16 cellular contexts compared by ENCODE assay signal in the genomic region with DNA sequence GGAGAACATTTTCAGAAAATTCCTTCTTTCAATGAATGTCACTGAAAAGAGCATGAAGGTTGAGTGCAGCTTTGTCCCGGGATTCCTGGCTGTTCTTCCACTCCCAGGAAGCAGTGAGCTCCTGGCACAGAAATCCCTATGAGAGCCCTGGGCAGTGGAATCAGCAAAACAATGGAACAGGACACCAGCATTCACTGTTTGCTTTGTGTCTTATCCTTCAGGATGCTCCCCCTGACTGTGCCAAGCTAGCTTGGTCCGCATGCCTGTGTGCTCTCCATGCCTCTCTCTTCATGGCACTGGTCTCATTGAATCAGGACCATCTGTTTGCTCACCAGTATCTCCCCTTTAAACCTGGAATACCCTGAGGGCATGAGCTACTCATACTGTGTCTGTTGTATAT.
"Had no signal": no experiment of that assay in that cellular context is flagged by ENCODE, and none has a peak within 500 bp of the region (broad histone marks: within the 10 kb centered on the region; RNA-seq: fewer than 3 reads in every experiment).

No MANE protein-coding gene starts in this region.

- H3K27me3 ChIP-seq: adrenal gland, colonic mucosa, gastroesophageal sphincter, spleen, transverse colon had no signal

- H3K27ac Mint-ChIP-seq: activated T-helper 2 cell treated with anti-CD3 and anti-CD28 coated beads, Interferon-gamma antibody, Interleukin-2, Interleukin-4, amounts not matched to agents 10 μg/mL and 5 μg/mL and 100 μg/mL, durations not matched to agents 14 hours and 24 hours and 36 hours; natural killer cell; stimulated activated naive B cell treated with anti-CD40 and anti-IgM and Interleukin-4, amounts not matched to agents 10 μg/mL and 1 μg/mL and 100 μg/mL, for 72 hours had no signal

- H3K36me3 Mint-ChIP-seq: natural killer cell; stimulated activated naive B cell treated with anti-CD40 and anti-IgM and Interleukin-4, amounts not matched to agents 10 μg/mL and 1 μg/mL and 100 μg/mL, for 72 hours had no signal

- H3K27ac ChIP-seq: adrenal gland, colonic mucosa, epithelial cell of prostate, gastroesophageal sphincter, psoas muscle, spleen, transverse colon had no signal

- H3K4me1 Mint-ChIP-seq: stimulated activated naive B cell treated with anti-CD40 and anti-IgM and Interleukin-4, amounts not matched to agents 10 μg/mL and 1 μg/mL and 100 μg/mL, for 72 hours had no signal

- DNase-seq: activated CD4-positive, alpha-beta T cell treated with anti-CD3 and anti-CD28 coated beads for 48 hours; activated naive CD4-positive, alpha-beta T cell treated with anti-CD3 and anti-CD28 coated beads, Interleukin-2, amount 50 U/mL, for 16 hours; adrenal gland; colonic mucosa; effector CD4-positive, alpha-beta T cell; left colon; natural killer cell; psoas muscle; spleen; stimulated activated CD4-positive, alpha-beta T cell treated with anti-CD3 and anti-CD28 coated beads, Interleukin-1b, Interleukin-23, amount 100 ng/mL, for 48 hours; stimulated activated naive B cell treated with anti-CD40 and anti-IgM and Interleukin-4, amounts not matched to agents 10 μg/mL and 1 μg/mL and 100 μg/mL, for 72 hours; transverse colon had no signal

- H3K36me3 ChIP-seq: adrenal gland, colonic mucosa, gastroesophageal sphincter, spleen, transverse colon had no signal

- H3K4me3 Mint-ChIP-seq: natural killer cell; stimulated activated naive B cell treated with anti-CD40 and anti-IgM and Interleukin-4, amounts not matched to agents 10 μg/mL and 1 μg/mL and 100 μg/mL, for 72 hours had no signal

- ATAC-seq: gastroesophageal sphincter; left colon; natural killer cell; psoas muscle; sciatic nerve; stimulated activated naive B cell treated with anti-CD40 and anti-IgM and Interleukin-4, amounts not matched to agents 10 μg/mL and 1 μg/mL and 100 μg/mL, for 72 hours had no signal

- H3K9me3 ChIP-seq: adrenal gland, colonic mucosa, transverse colon had no signal

- H3K4me3 ChIP-seq: adrenal gland, colonic mucosa, gastroesophageal sphincter, psoas muscle, spleen, transverse colon had no signal

- H3K4me1 ChIP-seq: adrenal gland, colonic mucosa, gastroesophageal sphincter, psoas muscle, spleen, transverse colon had no signal

- H3K27me3 Mint-ChIP-seq: stimulated activated naive B cell treated with anti-CD40 and anti-IgM and Interleukin-4, amounts not matched to agents 10 μg/mL and 1 μg/mL and 100 μg/mL, for 72 hours had no signal
